12 cellular contexts compared by ENCODE assay signal in the genomic region with DNA sequence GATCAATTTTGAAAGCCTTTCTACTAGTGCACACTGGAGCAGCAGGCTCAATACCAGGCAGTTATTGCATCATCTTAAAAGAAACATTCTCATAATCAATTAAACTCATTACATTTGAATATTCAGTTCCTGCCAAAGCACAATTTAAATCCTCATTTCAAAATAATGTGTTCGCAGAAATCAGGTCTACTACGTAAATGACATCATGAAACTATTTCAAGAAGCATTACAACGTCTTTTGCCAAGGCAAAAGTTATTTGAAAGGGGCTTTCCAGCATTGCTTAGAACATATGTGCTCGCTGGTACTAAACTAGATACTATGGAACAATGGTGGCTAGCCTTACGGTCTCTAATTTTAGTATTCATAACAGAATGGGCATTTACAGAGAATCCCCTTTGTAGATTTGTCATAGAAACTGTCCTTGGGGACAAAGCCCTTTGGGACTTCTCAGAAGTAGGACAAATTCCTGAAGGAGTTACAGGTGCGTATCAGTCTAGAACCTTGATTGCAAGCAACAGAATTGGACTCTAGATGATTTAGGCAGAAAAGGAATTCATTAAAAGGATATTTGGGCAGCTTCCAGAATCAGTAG. TPM values are rescaled to one million over a fixed set of nuclear protein-coding genes. Genes with fewer than 3 reads are reported as not detected.
DNase-seq lines count a peak whose midpoint lies in the region; ATAC-seq and TF ChIP-seq lines count a peak whose summit lies in the region.
"Had no signal": no experiment of that assay in that cellular context is flagged by ENCODE, and none has a peak within 500 bp of the region (broad histone marks: within the 10 kb centered on the region; RNA-seq: fewer than 3 reads in every experiment).

No MANE protein-coding gene starts in this region.

- no peak overlapping the region for H4K5ac ChIP-seq in mesendoderm (ENCODE audit: low read length)

- H3K79me1 ChIP-seq in mesendoderm (ENCODE audit: low read length): no peaks in the 10 kb centered on the region

- H4K20me1 ChIP-seq in Loucy (ENCODE audit: insufficient read depth, low read length, poor library complexity, severe bottlenecking): no peaks in the 10 kb centered on the region

- H3K27me3 Mint-ChIP-seq in CD4-positive, alpha-beta memory T cell: no peaks in the 10 kb centered on the region

- H3K9me2 ChIP-seq in Loucy (replicated peaks; ENCODE audit: low read depth, low read length): no peaks in the 10 kb centered on the region

- no CpG with 5 or more reads among the region's 6 CpGs for WGBS in mesendoderm (ENCODE audit: extremely low coverage, insufficient coverage, low lambda C conversion rate)

- no peaks in the 10 kb centered on the region for H3K9me3 Mint-ChIP-seq in CD4-positive, alpha-beta memory T cell

- CTCF ChIA-PET in CD4-positive, alpha-beta memory T cell (lab: Charles Lee; ENCODE audit: partially characterized antibody): interaction anchor here (1.1 to 3.7 kb wide), 2 partner anchors 19 to 29 kb away, joined by 3 to 29 read pairs; partner anchors contain the start of gene HUWE1

- H3K36me3 Mint-ChIP-seq in CD4-positive, alpha-beta memory T cell: peaks cover 0 to 3% of the 10 kb centered on the region in 2 donors

- peak overlapping the region; percentile 81 for H3K27ac ChIP-seq in CD4-positive, alpha-beta memory T cell (ENCODE audit: low read depth, low read length)
- no peak overlapping the region for H3K27ac ChIP-seq in mesendoderm (ENCODE audit: low read depth, low read length)
- H3K27ac ChIP-seq: ovary had no signal

- TF ChIP-seq CTCF in Loucy (conservative IDR thresholded peaks at IDR 0.05; ENCODE audit: low read length) (no peak), BE2C (IDR thresholded peaks at IDR 0.05; ENCODE audit: low read depth, low read length) (no peak)

- H3K9ac ChIP-seq in Loucy (ENCODE audit: low read depth, low read length, poor library complexity, severe bottlenecking) (peak overlapping the region; percentile 67), mesendoderm (ENCODE audit: low read length) (no peak overlapping the region)

- no peak overlapping the region for H3K18ac ChIP-seq in mesendoderm (ENCODE audit: low read length)

- H2BK15ac ChIP-seq in mesendoderm (replicated peaks; ENCODE audit: low read depth): no peak overlapping the region

- H3K36me3 ChIP-seq in CD4-positive, alpha-beta memory T cell (ENCODE audit: insufficient read depth, low read length): no peaks in the 10 kb centered on the region
- H3K36me3 ChIP-seq in Loucy (ENCODE audit: insufficient read depth, low read length) (no peaks in the 10 kb centered on the region), mesendoderm (ENCODE audit: control insufficient read depth, insufficient read depth, low read length) (no peaks in the 10 kb centered on the region), BE2C (no peaks in the 10 kb centered on the region)
- H3K36me3 ChIP-seq: ovary had no signal

- H3K4me3 ChIP-seq in CD4-positive, alpha-beta memory T cell (ENCODE audit: low read length in 2 of 2): peak overlapping the region in 1 of 2 donors; percentile 38
- H3K4me3 ChIP-seq in Loucy (ENCODE audit: low read length, poor library complexity, severe bottlenecking): peak overlapping the region; percentile 63
- H3K4me3 ChIP-seq in mesendoderm (ENCODE audit: low read length): no peak overlapping the region
- H3K4me3 ChIP-seq in BE2C (ENCODE audit: low read depth, low read length): no peak overlapping the region
- H3K4me3 ChIP-seq: ovary had no signal

- H2AK5ac ChIP-seq in mesendoderm (ENCODE audit: low read length): no peak overlapping the region

- H3K79me2 ChIP-seq in Loucy (ENCODE audit: insufficient read depth, low read length): no peaks in the 10 kb centered on the region
- no peaks in the 10 kb centered on the region for H3K79me2 ChIP-seq in mesendoderm (ENCODE audit: control insufficient read depth, insufficient read depth, low read length)

- peak; percentile 29 to 60 (median 37) for DNase-seq in CD4-positive, alpha-beta memory T cell
- peak; percentile 45 for DNase-seq in central memory CD4-positive, alpha-beta T cell
- no peak for DNase-seq in NCI-H345 treated with DMSO at 0.1 percent for 48 hours (lab: John Stamatoyannopoulos, UW; ENCODE audit: unreplicated experiment)
- DNase-seq in mesendoderm: no peak
- no peak for DNase-seq in Ammon's horn (ENCODE audit: low spot score)
- no peak for DNase-seq in BE2C
- DNase-seq: amygdala, kidney, NCI-H2107, ovary had no signal

- peaks cover 51% of the 10 kb centered on the region for H3K4me1 ChIP-seq in CD4-positive, alpha-beta memory T cell (ENCODE audit: insufficient read depth, low read length)
- H3K4me1 ChIP-seq in Loucy (ENCODE audit: insufficient read depth, low read length, poor library complexity, severe bottlenecking) (peaks cover 40% of the 10 kb centered on the region), mesendoderm (ENCODE audit: control insufficient read depth, low read depth, low read length) (no peaks in the 10 kb centered on the region), BE2C (no peaks in the 10 kb centered on the region)

- H2BK120ac ChIP-seq in mesendoderm (ENCODE audit: low read depth, low read length): no peak overlapping the region

- peak overlapping the region; percentile 93 to 99 (median 95) for H3K27ac Mint-ChIP-seq in CD4-positive, alpha-beta memory T cell

- no peak overlapping the region for H3K4ac ChIP-seq in mesendoderm (ENCODE audit: low read depth, low read length)

- H3K9me3 ChIP-seq in CD4-positive, alpha-beta memory T cell (ENCODE audit: control insufficient read depth in 1 of 2, low read length in 2 of 2): no peaks in the 10 kb centered on the region
- H3K9me3 ChIP-seq in Loucy (ENCODE audit: insufficient read depth, low read depth, low read length): no peaks in the 10 kb centered on the region
- H3K9me3 ChIP-seq in BE2C: no peaks in the 10 kb centered on the region
- H3K9me3 ChIP-seq: ovary had no signal

- ATAC-seq in GM18517 (IDR thresholded peaks at IDR 0.05; ENCODE audit: unreplicated experiment): peak; percentile 16

- H3K23ac ChIP-seq in mesendoderm (ENCODE audit: low read length): no peak overlapping the region

- peak overlapping the region; percentile 83 to 92 (median 86) for H3K4me3 Mint-ChIP-seq in CD4-positive, alpha-beta memory T cell

- H4K8ac ChIP-seq in mesendoderm (ENCODE audit: low read depth, low read length): no peak overlapping the region

- no peak overlapping the region for H3K56ac ChIP-seq in mesendoderm (ENCODE audit: low read length)

- intact Hi-C loops in CD4-positive, alpha-beta memory T cell (cut with micrococcal nuclease): loop anchor here (1.0 kb wide), 1 partner anchor 30 kb away; no protein-coding TSS in a partner anchor

- peak overlapping the region; percentile 75 for H3K4me2 ChIP-seq in Loucy (ENCODE audit: low read depth, low read length, poor library complexity, severe bottlenecking)
- no peak overlapping the region for H3K4me2 ChIP-seq in mesendoderm (ENCODE audit: low read length)

- H3F3A ChIP-seq in Loucy (ENCODE audit: low read depth): no peaks in the 10 kb centered on the region; the same call in 1 of the 2 replicates

- H3K27me3 ChIP-seq in CD4-positive, alpha-beta memory T cell (ENCODE audit: insufficient read depth, low read length): no peaks in the 10 kb centered on the region
- H3K27me3 ChIP-seq in Loucy (ENCODE audit: insufficient read depth, low read length, poor library complexity, severe bottlenecking): no peaks in the 10 kb centered on the region
- no peaks in the 10 kb centered on the region for H3K27me3 ChIP-seq in mesendoderm (ENCODE audit: insufficient read depth, low read length, poor library complexity)
- H3K27me3 ChIP-seq in BE2C: no peaks in the 10 kb centered on the region
- H3K27me3 ChIP-seq: ovary had no signal

- no peak overlapping the region for H2AFZ ChIP-seq in Loucy (ENCODE audit: low read length)

- peaks cover 35 to 57% (median 51%) of the 10 kb centered on the region in 4 donors for H3K4me1 Mint-ChIP-seq in CD4-positive, alpha-beta memory T cell

- POLR2A ChIA-PET in CD4-positive, alpha-beta memory T cell (lab: Charles Lee; ENCODE audit: partially characterized antibody): interaction anchor here (0.9 to 5.2 kb wide), 3 partner anchors 9 to 118 kb away, joined by 3 to 106 read pairs (median 3); partner anchors contain the start of gene HUWE1

- no peak overlapping the region for H2BK5ac ChIP-seq in mesendoderm (ENCODE audit: low read length)

RNA-seq across cellular contexts. Expression of gene HUWE1, which starts 27.6 kb away (rescaled TPM):
- total RNA-seq in CD4-positive, alpha-beta memory T cell: 100 to 1,000 TPM; 176 to 202 TPM
- 10 to 100 TPM in 1 of 2 donors, 1 to 10 TPM in 1; 3.3 to 19.0 TPM for polyA plus RNA-seq in CD4-positive, alpha-beta memory T cell
- polyA plus RNA-seq in mesendoderm (2013, experiment 1 of 2): 48.4 TPM
- polyA plus RNA-seq in mesendoderm (2013, experiment 2 of 2): 44.3 TPM
- 105 TPM for polyA plus RNA-seq in BE2C (2012; ENCODE audit: insufficient read depth, insufficient read length, low read depth)

Comparison
In these comparisons a context has a peak if more than half of its experiments do, and no peak if none do; other contexts are left out.
1. DNase-seq: peak in CD4-positive, alpha-beta memory T cell (5 of 5) and central memory CD4-positive, alpha-beta T cell (single experiment); none in NCI-H345 treated with DMSO at 0.1 percent for 48 hours (single experiment), mesendoderm (single experiment), Ammon's horn (single experiment) and BE2C (single experiment).